12 cellular contexts compared by ENCODE assay signal in the genomic region with DNA sequence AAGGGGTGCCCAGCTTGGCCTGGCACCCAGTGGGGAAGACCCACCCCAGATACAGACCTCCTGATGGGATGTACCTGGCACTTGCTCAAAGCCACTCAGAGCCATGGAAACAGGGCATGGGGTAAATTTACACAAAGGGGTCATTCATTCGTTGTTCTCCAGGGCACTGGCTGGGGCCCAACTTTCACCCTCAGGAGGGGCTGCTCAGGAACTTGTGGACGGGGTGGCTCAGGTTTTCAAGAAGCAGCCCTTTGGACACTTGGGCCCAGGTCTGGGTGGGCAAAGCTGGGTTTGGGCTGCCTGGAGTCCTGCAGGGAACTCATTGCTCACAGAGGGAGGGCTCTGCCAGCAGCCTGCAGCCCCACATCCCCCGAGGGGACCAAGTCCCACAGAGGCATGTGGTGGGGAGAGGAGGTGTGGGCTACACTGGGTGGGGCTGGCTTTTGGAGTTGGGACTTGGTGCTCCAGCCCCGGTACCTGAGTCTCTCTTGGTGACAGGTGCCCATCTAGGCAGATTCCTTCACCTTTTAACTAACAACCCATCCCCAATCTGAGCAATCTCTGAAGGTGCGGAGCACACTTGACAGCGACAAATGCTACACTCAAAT.
DNase-seq lines count a peak whose midpoint lies in the region; ATAC-seq lines count a peak whose summit lies in the region.
"Had no signal": no experiment of that assay in that cellular context is flagged by ENCODE, and none has a peak within 500 bp of the region (broad histone marks: within the 10 kb centered on the region; RNA-seq: fewer than 3 reads in every experiment).

No MANE protein-coding gene starts in this region.

- intact Hi-C loops in posterior cingulate gyrus (cut with DNase I), result no loop called here
- intact Hi-C loops in CD4-positive, alpha-beta memory T cell (cut with micrococcal nuclease), result no loop called here

- H3K36me3 Mint-ChIP-seq in CD4-positive, alpha-beta memory T cell, result no peaks in the 10 kb centered on the region

- peaks cover 0 to 6% (median 5%) of the 10 kb centered on the region in 4 donors for H3K4me1 Mint-ChIP-seq in CD4-positive, alpha-beta memory T cell

- no peak overlapping the region for H3K4me3 ChIP-seq in CD4-positive, alpha-beta memory T cell (ENCODE audit: low read length in 2 of 2)
- H3K4me3 ChIP-seq: K562 had no signal

- H3K9me3 Mint-ChIP-seq in CD4-positive, alpha-beta memory T cell, result peaks cover 0 to 2% (median 0%) of the 10 kb centered on the region in 8 donors

- H3K36me3 ChIP-seq in ES-I3 (ENCODE audit: insufficient read depth, low read length), result no peaks in the 10 kb centered on the region
- no peaks in the 10 kb centered on the region for H3K36me3 ChIP-seq in CD4-positive, alpha-beta memory T cell (ENCODE audit: insufficient read depth, low read length)

- H3K27me3 ChIP-seq in CD4-positive, alpha-beta memory T cell (ENCODE audit: insufficient read depth, low read length), result no peaks in the 10 kb centered on the region

- H3K9ac ChIP-seq in ES-I3 (ENCODE audit: low read depth, low read length), result peak overlapping the region; percentile 26; the same call in 1 of the 2 replicates

- no peak overlapping the region for H3K27ac ChIP-seq in CD4-positive, alpha-beta memory T cell (ENCODE audit: low read depth, low read length)

- CTCF ChIA-PET in CD4-positive, alpha-beta memory T cell (lab: Charles Lee; ENCODE audit: partially characterized antibody), result no interaction called here

- POLR2A ChIA-PET in CD4-positive, alpha-beta memory T cell (lab: Charles Lee; ENCODE audit: partially characterized antibody), result no interaction called here

- DNase-seq in NCI-H1092 (lab: John Stamatoyannopoulos, UW) (peak; percentile 15), globus pallidus (ENCODE audit: low spot score) (peak; percentile 80), posterior cingulate gyrus (peak in 7 of 10 donors; percentile 34 to 89 (median 68))
- no peak for DNase-seq in activated CD8-positive, alpha-beta memory T cell treated with anti-CD3 and anti-CD28 coated beads, Interleukin-2, amount 50 U/mL, for 4 hours
- no peak for DNase-seq in CD4-positive, alpha-beta memory T cell
- DNase-seq: activated CD4-positive, alpha-beta T cell treated with anti-CD3 and anti-CD28 coated beads, Interleukin-2, amount 50 U/mL, for 48 hours; activated naive CD4-positive, alpha-beta T cell treated with anti-CD3 and anti-CD28 coated beads, Interleukin-2, amount 50 U/mL, for 16 hours; stimulated activated CD4-positive, alpha-beta T cell treated with anti-CD3 and anti-CD28 coated beads, Interleukin-2, amount 100 ng/mL, for 24 hours had no signal

- peaks cover 25 to 30% of the 10 kb centered on the region in 2 donors for H3K27me3 Mint-ChIP-seq in CD4-positive, alpha-beta memory T cell

- H3K9me3 ChIP-seq in ES-I3 (ENCODE audit: control insufficient read depth, insufficient read depth, low read length), result no peaks in the 10 kb centered on the region
- H3K9me3 ChIP-seq in CD4-positive, alpha-beta memory T cell (ENCODE audit: control insufficient read depth in 1 of 2, low read length in 2 of 2), result no peaks in the 10 kb centered on the region

- ATAC-seq in HG02885 (IDR thresholded peaks at IDR 0.05; ENCODE audit: poor library complexity, unreplicated experiment), result no peak
- ATAC-seq in HG02870 (IDR thresholded peaks at IDR 0.05; ENCODE audit: unreplicated experiment), result no peak

- no peak overlapping the region for H3K27ac Mint-ChIP-seq in CD4-positive, alpha-beta memory T cell

- H3K4me1 ChIP-seq in ES-I3 (ENCODE audit: insufficient read depth, low read length), result peaks cover 20% of the 10 kb centered on the region; the same call in 1 of the 2 replicates
- no peaks in the 10 kb centered on the region for H3K4me1 ChIP-seq in CD4-positive, alpha-beta memory T cell (ENCODE audit: insufficient read depth, low read length)

- peak overlapping the region in 2 of 8 donors; percentile 22 to 33 for H3K4me3 Mint-ChIP-seq in CD4-positive, alpha-beta memory T cell

Comparison
In these comparisons a context has a peak if more than half of its experiments do, and no peak if none do; other contexts are left out.
1. DNase-seq: peak in NCI-H1092 (single experiment), globus pallidus (single experiment) and posterior cingulate gyrus (7 of 10); none in activated CD8-positive, alpha-beta memory T cell treated with anti-CD3 and anti-CD28 coated beads, Interleukin-2, amount 50 U/mL, for 4 hours (single experiment) and CD4-positive, alpha-beta memory T cell (0 of 5).